Comparison of ENCODE assay signal across 12 cellular contexts in genomic region chr7:7662527-7662926, GRCh38. TPM values are rescaled to one million over a fixed set of nuclear protein-coding genes. Genes with fewer than 3 reads are reported as not detected.
DNase-seq lines count a peak whose midpoint lies in the region; ATAC-seq, FAIRE-seq and TF ChIP-seq lines count a peak whose summit lies in the region.
"Had no signal": no experiment of that assay in that cellular context is flagged by ENCODE, and none has a peak within 500 bp of the region (broad histone marks: within the 10 kb centered on the region; RNA-seq: fewer than 3 reads in every experiment).

No MANE protein-coding gene starts in this region.

- no peak overlapping the region for H2AFZ ChIP-seq in endothelial cell of umbilical vein (ENCODE audit: low read depth, low read length)

- H3K27me3 Mint-ChIP-seq in activated T-cell treated with anti-CD3 and anti-CD28 coated beads, Interleukin-2, amount 50 U/mL, for 72 hours (ENCODE audit: low read depth), result no peaks in the 10 kb centered on the region

- no peaks in the 10 kb centered on the region for H3K79me2 ChIP-seq in endothelial cell of umbilical vein (ENCODE audit: control insufficient read depth, insufficient read depth, low read length)

- no peak overlapping the region for H3K9ac ChIP-seq in endothelial cell of umbilical vein (replicated peaks; ENCODE audit: extremely low read depth, insufficient read depth, low read length)

- CTCF ChIA-PET in RWPE1 (lab: Yijun Ruan, JAX) (no interaction called here), endothelial cell of umbilical vein (lab: Charles Lee) (interaction anchor here (0.9 to 2.5 kb wide), 8 partner anchors 18 to 633 kb away, joined by 3 to 11 read pairs (median 4); no protein-coding TSS in a partner anchor)

- POLR2A ChIA-PET in RWPE1 (lab: Yijun Ruan, JAX; ENCODE audit: low non-redundant PET) (no interaction called here), endothelial cell of umbilical vein (lab: Charles Lee) (no interaction called here)

- no peak overlapping the region for H3K27ac Mint-ChIP-seq in activated T-cell treated with anti-CD3 and anti-CD28 coated beads, Interleukin-2, amount 50 U/mL, for 72 hours
- H3K27ac Mint-ChIP-seq: CD14-positive monocyte; T-helper 2 cell treated with Interferon-gamma antibody and Interleukin-4, amounts not matched to agents 5 μg/mL and 100 μg/mL, for 36 hours had no signal

- H4K20me1 ChIP-seq in endothelial cell of umbilical vein (replicated peaks; ENCODE audit: control insufficient read depth, extremely low read depth, insufficient read depth, low read length), result no peaks in the 10 kb centered on the region

- H3K4me3 ChIP-seq in cardiac muscle cell (no peak overlapping the region), right atrium auricular region (no peak overlapping the region), endothelial cell of umbilical vein (replicated peaks in 1 of 3; ENCODE audit: insufficient read depth in 1 of 3, low read depth in 1 of 3, low read length in 3 of 3) (no peak overlapping the region), skeletal muscle cell (ENCODE audit: low read depth, low read length) (no peak overlapping the region)

- FAIRE-seq in endothelial cell of umbilical vein (lab: Jason Lieb, UNC), result peak; percentile 31
- FAIRE-seq: GM18507 had no signal

- no peaks in the 10 kb centered on the region for H3K27me3 ChIP-seq in cardiac muscle cell
- no peaks in the 10 kb centered on the region for H3K27me3 ChIP-seq in right atrium auricular region
- no peaks in the 10 kb centered on the region for H3K27me3 ChIP-seq in endothelial cell of umbilical vein (ENCODE audit: control insufficient read depth in 2 of 2, insufficient read depth in 2 of 2, low read length in 2 of 2)

- DNase-seq in cardiac muscle cell (ENCODE audit: low read depth in 1 of 2, low spot score in 1 of 2) (peak in 1 of 2 donors; percentile 39), right atrium auricular region (ENCODE audit: low spot score) (no peak), RWPE1 (ENCODE audit: low spot score) (no peak), endothelial cell of umbilical vein (ENCODE audit: low read depth, low spot score) (no peak), skeletal muscle cell (ENCODE audit: low read depth) (peak; percentile 6), foreskin melanocyte (no peak)
- no peak for DNase-seq in activated T-cell treated with anti-CD3 and anti-CD28 coated beads, Interleukin-2, amount 50 U/mL, for 72 hours
- DNase-seq: activated gamma-delta T cell had no signal

- dilution Hi-C loops in endothelial cell of umbilical vein (cut with MboI; ENCODE audit: extremely low pct_ligation_motif_present, low sequenced_read_pairs), result no loop called here

- H3K4me2 ChIP-seq in endothelial cell of umbilical vein (ENCODE audit: insufficient read depth, low read length), result no peak overlapping the region

- H3K4me1 ChIP-seq in cardiac muscle cell (ENCODE audit: low read depth) (peaks cover 5% of the 10 kb centered on the region), right atrium auricular region (no peaks in the 10 kb centered on the region), endothelial cell of umbilical vein (ENCODE audit: control insufficient read depth, extremely low read depth, insufficient read depth, low read length) (no peaks in the 10 kb centered on the region)

- no peaks in the 10 kb centered on the region for H3K9me3 ChIP-seq in cardiac muscle cell (ENCODE audit: low read depth)
- H3K9me3 ChIP-seq in right atrium auricular region, result no peaks in the 10 kb centered on the region
- no peaks in the 10 kb centered on the region for H3K9me3 ChIP-seq in endothelial cell of umbilical vein (replicated peaks; ENCODE audit: control insufficient read depth, insufficient read depth, low read length)

- H3K9me3 Mint-ChIP-seq in activated T-cell treated with anti-CD3 and anti-CD28 coated beads, Interleukin-2, amount 50 U/mL, for 72 hours, result peaks cover 16 to 18% of the 10 kb centered on the region in 2 donors

- TF ChIP-seq CTCF in cardiac muscle cell (IDR thresholded peaks at IDR 0.05; ENCODE audit: low read depth, low read length), result peak; percentile 15
- peak in 1 of 2 donors; percentile 46 for TF ChIP-seq CTCF in right atrium auricular region (IDR thresholded peaks at IDR 0.05)
- TF ChIP-seq CTCF in RWPE1 (conservative IDR thresholded peaks at IDR 0.05; ENCODE audit: low read depth), result peak; percentile 12; the same call in 1 of the 2 replicates
- TF ChIP-seq CTCF in endothelial cell of umbilical vein (IDR thresholded peaks at IDR 0.05; ENCODE audit: extremely low read depth in 1 of 2, insufficient read depth in 1 of 2, low read depth in 1 of 2, low read length in 2 of 2), result peak in 1 of 2 donors; percentile 5

- H3K36me3 Mint-ChIP-seq in activated T-cell treated with anti-CD3 and anti-CD28 coated beads, Interleukin-2, amount 50 U/mL, for 72 hours (ENCODE audit: insufficient read depth in 2 of 2), result peaks cover 18 to 27% of the 10 kb centered on the region in 2 donors

- H3K9me1 ChIP-seq in endothelial cell of umbilical vein (replicated peaks; ENCODE audit: control insufficient read depth, extremely low read depth, insufficient read depth, low read length), result peaks cover 2% of the 10 kb centered on the region

- no peak for ATAC-seq in activated T-cell treated with anti-CD3 and anti-CD28 coated beads, Interleukin-2, amount 50 U/mL, for 72 hours (replicated peaks in 1 of 2)
- ATAC-seq in GM19035 (IDR thresholded peaks at IDR 0.05; ENCODE audit: unreplicated experiment), result no peak

- H3K36me3 ChIP-seq in cardiac muscle cell (no peaks in the 10 kb centered on the region), right atrium auricular region (no peaks in the 10 kb centered on the region), endothelial cell of umbilical vein (ENCODE audit: control insufficient read depth in 2 of 2, extremely low read depth in 1 of 2, insufficient read depth in 2 of 2, low read length in 2 of 2) (no peaks in the 10 kb centered on the region)

- BruUV-seq in endothelial cell of umbilical vein (replicated peaks; lab: Mats Ljungman, UMichigan), result no TSS peak

- no peak overlapping the region for H3K27ac ChIP-seq in cardiac muscle cell
- H3K27ac ChIP-seq in right atrium auricular region, result no peak overlapping the region
- no peak overlapping the region for H3K27ac ChIP-seq in RWPE1
- H3K27ac ChIP-seq in endothelial cell of umbilical vein (ENCODE audit: insufficient read depth, low read depth, low read length), result no peak overlapping the region

- H3K4me3 Mint-ChIP-seq in activated T-cell treated with anti-CD3 and anti-CD28 coated beads, Interleukin-2, amount 50 U/mL, for 72 hours, result no peak overlapping the region
- H3K4me3 Mint-ChIP-seq: CD14-positive monocyte; T-helper 2 cell treated with Interferon-gamma antibody and Interleukin-4, amounts not matched to agents 5 μg/mL and 100 μg/mL, for 36 hours had no signal

- no peak for TF ChIP-seq POLR2A in endothelial cell of umbilical vein (IDR thresholded peaks at IDR 0.05; ENCODE audit: low read depth, low read length)

- peaks cover 20% of the 10 kb centered on the region for H3K4me1 Mint-ChIP-seq in activated T-cell treated with anti-CD3 and anti-CD28 coated beads, Interleukin-2, amount 50 U/mL, for 72 hours (ENCODE audit: low read depth)

- intact Hi-C loops in endothelial cell of umbilical vein (cut with micrococcal nuclease), result loop anchor here (1.0 to 5.0 kb wide), 2 partner anchors 555 to 635 kb away; no protein-coding TSS in a partner anchor

TF ChIP-seq in endothelial cell of umbilical vein, 7 proteins besides CTCF, POLR2A, EP300 and RAD21:
- TF ChIP-seq MAX (IDR thresholded peaks at IDR 0.05; ENCODE audit: insufficient read depth, insufficient read length) (no peak), GATA2 (IDR thresholded peaks at IDR 0.05; ENCODE audit: insufficient read depth, insufficient read length, low read depth, low read length) (no peak), MYC (IDR thresholded peaks at IDR 0.05; ENCODE audit: low read depth, low read length) (no peak), JUN (IDR thresholded peaks at IDR 0.05; ENCODE audit: borderline replicate concordance, insufficient read depth, insufficient read length, low read depth) (no peak), FOS (IDR thresholded peaks at IDR 0.05; ENCODE audit: borderline replicate concordance, insufficient read depth, low read length) (no peak), POLR2AphosphoS5 (IDR thresholded peaks at IDR 0.05; ENCODE audit: insufficient read depth, low read depth, low read length) (no peak), EZH2 (IDR thresholded peaks at IDR 0.05; ENCODE audit: borderline replicate concordance, low read depth, low read length, severe bottlenecking) (no peak)

RNA-seq across cellular contexts. Expression of gene UMAD1, which starts 22.0 kb away (rescaled TPM):
- 8.2 and 8.3 TPM in 2 replicates for total RNA-seq in cardiac muscle cell
- 12.9 and 18.2 TPM in 2 replicates for polyA plus RNA-seq in cardiac muscle cell
- total RNA-seq in right atrium auricular region, result 10 to 100 TPM in 1 of 2 donors, 1 to 10 TPM in 1; 9.2 to 17.7 TPM
- 6.1 and 6.6 TPM in 2 replicates for total RNA-seq in endothelial cell of umbilical vein
- 3.6 and 5.6 TPM in 2 replicates for polyA plus RNA-seq in endothelial cell of umbilical vein
- 5.0 and 5.8 TPM in 2 replicates for polyA plus RNA-seq in endothelial cell of umbilical vein (2011; cell fraction: cytosol; rRNA removed)
- 4.4 and 7.7 TPM in 2 replicates for polyA plus RNA-seq in endothelial cell of umbilical vein (2011; cell fraction: nucleus; rRNA removed)
- 2.4 and 4.9 TPM in 2 replicates for polyA plus RNA-seq in endothelial cell of umbilical vein (2012)
- polyA minus RNA-seq in endothelial cell of umbilical vein, result 7.7 and 9.7 TPM in 2 replicates
- polyA minus RNA-seq in endothelial cell of umbilical vein (2011; cell fraction: cytosol; rRNA and poly(A)+ RNA removed), result 8.9 TPM
- 10.3 and 11.1 TPM in 2 replicates for polyA minus RNA-seq in endothelial cell of umbilical vein (2011; cell fraction: nucleus; rRNA and poly(A)+ RNA removed)
- total RNA-seq in activated T-cell treated with anti-CD3 and anti-CD28 coated beads, Interleukin-2, amount 50 U/mL, for 72 hours, result 10 to 100 TPM; 23.7 to 31.4 TPM

RNA-seq across cellular contexts. Expression of gene RPA3, which starts 55.9 kb away (rescaled TPM):
- total RNA-seq in cardiac muscle cell, result 16.6 and 25.9 TPM in 2 replicates
- polyA plus RNA-seq in cardiac muscle cell, result 75.8 and 87.3 TPM in 2 replicates
- 10 to 100 TPM; 15.6 to 18.0 TPM for total RNA-seq in right atrium auricular region
- 34.4 and 38.0 TPM in 2 replicates for total RNA-seq in endothelial cell of umbilical vein
- 9.3 and 15.6 TPM in 2 replicates for polyA plus RNA-seq in endothelial cell of umbilical vein
- 19.0 and 26.9 TPM in 2 replicates for polyA plus RNA-seq in endothelial cell of umbilical vein (2011; cell fraction: cytosol; rRNA removed)
- 8.2 and 13.2 TPM in 2 replicates for polyA plus RNA-seq in endothelial cell of umbilical vein (2011; cell fraction: nucleus; rRNA removed)
- polyA plus RNA-seq in endothelial cell of umbilical vein (2012), result 19.2 and 39.9 TPM in 2 replicates
- 3.8 and 5.1 TPM in 2 replicates for polyA minus RNA-seq in endothelial cell of umbilical vein
- 20.6 TPM for polyA minus RNA-seq in endothelial cell of umbilical vein (2011; cell fraction: cytosol; rRNA and poly(A)+ RNA removed)
- 2.0 and 2.5 TPM in 2 replicates for polyA minus RNA-seq in endothelial cell of umbilical vein (2011; cell fraction: nucleus; rRNA and poly(A)+ RNA removed)
- 100 to 1,000 TPM; 101 to 103 TPM for total RNA-seq in activated T-cell treated with anti-CD3 and anti-CD28 coated beads, Interleukin-2, amount 50 U/mL, for 72 hours
